ENCODE assay signal across 13 cellular contexts in genomic region chr21:42425603-42425985, GRCh38. TPM values are rescaled to one million over a fixed set of nuclear protein-coding genes. Genes with fewer than 3 reads are reported as not detected.
A peak's percentile ranks its signal among the peaks of the same experiment; 100 is the strongest.
DNase-seq lines count a peak whose midpoint lies in the region; ATAC-seq and TF ChIP-seq lines count a peak whose summit lies in the region.
"Had no signal": no experiment of that assay in that cellular context is flagged by ENCODE, and none has a peak within 500 bp of the region (broad histone marks: within the 10 kb centered on the region; RNA-seq: fewer than 3 reads in every experiment).

No MANE protein-coding gene starts in this region.

- H3K9ac ChIP-seq in neural cell (ENCODE audit: low read length) = no peak overlapping the region
- no peak overlapping the region for H3K9ac ChIP-seq in endodermal cell (ENCODE audit: extremely low read depth, low read length, poor library complexity, severe bottlenecking)

- H3K9me3 ChIP-seq in neural cell (ENCODE audit: low read length) (peaks cover 6% of the 10 kb centered on the region), endodermal cell (ENCODE audit: control insufficient read depth, low read length) (no peaks in the 10 kb centered on the region), tibial artery (no peaks in the 10 kb centered on the region), breast epithelium (no peaks in the 10 kb centered on the region)
- H3K9me3 ChIP-seq: pancreas had no signal

- ATAC-seq in activated T-cell treated with anti-CD3 and anti-CD28 coated beads, Interleukin-2, amount 50 U/mL, for 72 hours (replicated peaks in 1 of 2) = peak; percentile 69 to 74
- ATAC-seq in GM21423 (IDR thresholded peaks at IDR 0.05; ENCODE audit: unreplicated experiment) = peak; percentile 12

- no peaks in the 10 kb centered on the region for H4K20me1 ChIP-seq in neural cell (ENCODE audit: insufficient read depth)

- TF ChIP-seq CTCF in neural cell (IDR thresholded peaks at IDR 0.05; ENCODE audit: poor library complexity, severe bottlenecking) = no peak
- TF ChIP-seq CTCF in endodermal cell (conservative IDR thresholded peaks at IDR 0.05) = no peak
- no peak for TF ChIP-seq CTCF in tibial artery (IDR thresholded peaks at IDR 0.05)
- no peak for TF ChIP-seq CTCF in breast epithelium (IDR thresholded peaks at IDR 0.05)

- TF ChIP-seq RAD21 in neural cell (conservative IDR thresholded peaks at IDR 0.05) = no peak

- H3K79me2 ChIP-seq in neural cell (replicated peaks; ENCODE audit: insufficient read depth, low read length) = no peaks in the 10 kb centered on the region

- H3K4me3 ChIP-seq in neural cell (ENCODE audit: low read length) (no peak overlapping the region), endodermal cell (ENCODE audit: low read length) (no peak overlapping the region), tibial artery (no peak overlapping the region), breast epithelium (no peak overlapping the region)
- H3K4me3 ChIP-seq: pancreas had no signal

- H3F3A ChIP-seq in neural cell (ENCODE audit: insufficient read depth, low read length, poor library complexity, severe bottlenecking) = no peaks in the 10 kb centered on the region

- WGBS in endodermal cell (ENCODE audit: insufficient coverage in 1 of 2, insufficient read length in 1 of 2), 2 experiments = 90 to 100% methylated on average over 1 to 3 of the region's 3 CpGs

- H3K27me3 ChIP-seq in neural cell (ENCODE audit: insufficient read depth, low read depth, low read length) = no peaks in the 10 kb centered on the region
- H3K27me3 ChIP-seq in endodermal cell (ENCODE audit: control insufficient read depth, insufficient read depth, low read length, poor library complexity, severe bottlenecking) = peaks cover 3% of the 10 kb centered on the region
- H3K27me3 ChIP-seq in tibial artery = peaks cover 0 to 44% of the 10 kb centered on the region in 2 donors
- peaks cover 0 to 17% of the 10 kb centered on the region in 2 donors for H3K27me3 ChIP-seq in breast epithelium
- H3K27me3 ChIP-seq: pancreas had no signal

- peak in 1 of 2 donors; percentile 46 for DNase-seq in activated T-cell treated with anti-CD3 and anti-CD28 coated beads, Interleukin-2, amount 50 U/mL, for 72 hours
- no peak for DNase-seq in activated T-cell treated with anti-CD3 and anti-CD28 coated beads for 4 hours
- DNase-seq in endodermal cell = no peak
- no peak for DNase-seq in tibial artery
- DNase-seq in breast epithelium (ENCODE audit: low spot score in 2 of 2) = no peak
- DNase-seq: DMS79, erythroblast, NCI-H1436 treated with DMSO at 0.1 percent for 48 hours, pancreas had no signal

- no peaks in the 10 kb centered on the region for H3K9me2 ChIP-seq in neural cell (ENCODE audit: insufficient read depth, low read length)

- intact Hi-C loops in tibial artery (cut with DNase I; ENCODE audit: low total_unique reads) = no loop called here
- intact Hi-C loops in breast epithelium (cut with DNase I; ENCODE audit: low total_unique reads) = no loop called here

- H3K27ac ChIP-seq in neural cell (ENCODE audit: low read length) (peak overlapping the region; percentile 7), endodermal cell (ENCODE audit: low read depth, low read length) (no peak overlapping the region), tibial artery (no peak overlapping the region), breast epithelium (no peak overlapping the region)
- H3K27ac ChIP-seq: pancreas had no signal

- no peaks in the 10 kb centered on the region for H3K27me3 Mint-ChIP-seq in activated T-cell treated with anti-CD3 and anti-CD28 coated beads, Interleukin-2, amount 50 U/mL, for 72 hours (ENCODE audit: low read depth)
- H3K27me3 Mint-ChIP-seq in T-helper 1 cell treated with Interleukin-12 subunit alpha and Interleukin-12 subunit beta and Interleukin-4 antibody, amounts not matched to agents 30 μg/mL and 1 μg/mL, for 36 hours (ENCODE audit: low read depth) = no peaks in the 10 kb centered on the region
- H3K27me3 Mint-ChIP-seq in endodermal cell (ENCODE audit: insufficient read depth) = peaks cover 14% of the 10 kb centered on the region

- H3K9me3 Mint-ChIP-seq in activated T-cell treated with anti-CD3 and anti-CD28 coated beads, Interleukin-2, amount 50 U/mL, for 72 hours = peaks cover 0 to 1% of the 10 kb centered on the region in 2 donors
- H3K9me3 Mint-ChIP-seq in T-helper 1 cell treated with Interleukin-12 subunit alpha and Interleukin-12 subunit beta and Interleukin-4 antibody, amounts not matched to agents 30 μg/mL and 1 μg/mL, for 36 hours = no peaks in the 10 kb centered on the region
- no peaks in the 10 kb centered on the region for H3K9me3 Mint-ChIP-seq in endodermal cell

- no peaks in the 10 kb centered on the region for H3K4me1 ChIP-seq in endodermal cell (ENCODE audit: control insufficient read depth, insufficient read depth, low read length)
- H3K4me1 ChIP-seq in tibial artery = no peaks in the 10 kb centered on the region
- no peaks in the 10 kb centered on the region for H3K4me1 ChIP-seq in breast epithelium
- H3K4me1 ChIP-seq: pancreas had no signal

- TF ChIP-seq EP300 in neural cell (conservative IDR thresholded peaks at IDR 0.05; ENCODE audit: poor library complexity, severe bottlenecking) = no peak

- peak overlapping the region; percentile 68 for H3K4me3 Mint-ChIP-seq in activated T-cell treated with anti-CD3 and anti-CD28 coated beads, Interleukin-2, amount 50 U/mL, for 72 hours
- peak overlapping the region; percentile 75 for H3K4me3 Mint-ChIP-seq in T-helper 1 cell treated with Interleukin-12 subunit alpha and Interleukin-12 subunit beta and Interleukin-4 antibody, amounts not matched to agents 30 μg/mL and 1 μg/mL, for 36 hours
- no peak overlapping the region for H3K4me3 Mint-ChIP-seq in endodermal cell

- H3K36me3 Mint-ChIP-seq in activated T-cell treated with anti-CD3 and anti-CD28 coated beads, Interleukin-2, amount 50 U/mL, for 72 hours (ENCODE audit: insufficient read depth in 2 of 2) = peaks cover 19 to 45% of the 10 kb centered on the region in 2 donors
- H3K36me3 Mint-ChIP-seq in T-helper 1 cell treated with Interleukin-12 subunit alpha and Interleukin-12 subunit beta and Interleukin-4 antibody, amounts not matched to agents 30 μg/mL and 1 μg/mL, for 36 hours (ENCODE audit: low read depth) = peaks cover 83% of the 10 kb centered on the region
- H3K36me3 Mint-ChIP-seq in endodermal cell (ENCODE audit: low read depth) = no peaks in the 10 kb centered on the region

- H2AFZ ChIP-seq in neural cell (ENCODE audit: low read depth, low read length) = no peak overlapping the region

- no peak for TF ChIP-seq POLR2A in breast epithelium (IDR thresholded peaks at IDR 0.05)

- peak overlapping the region; percentile 38 for H3K27ac Mint-ChIP-seq in activated T-cell treated with anti-CD3 and anti-CD28 coated beads, Interleukin-2, amount 50 U/mL, for 72 hours
- peak overlapping the region; percentile 92 for H3K27ac Mint-ChIP-seq in T-helper 1 cell treated with Interleukin-12 subunit alpha and Interleukin-12 subunit beta and Interleukin-4 antibody, amounts not matched to agents 30 μg/mL and 1 μg/mL, for 36 hours
- no peak overlapping the region for H3K27ac Mint-ChIP-seq in endodermal cell

- H3K36me3 ChIP-seq in neural cell (ENCODE audit: insufficient read depth, low read length) (no peaks in the 10 kb centered on the region), endodermal cell (ENCODE audit: control insufficient read depth, insufficient read depth, low read length) (no peaks in the 10 kb centered on the region), tibial artery (no peaks in the 10 kb centered on the region), breast epithelium (no peaks in the 10 kb centered on the region)
- H3K36me3 ChIP-seq: pancreas had no signal

- H3K4me2 ChIP-seq in neural cell (ENCODE audit: low read length) = no peak overlapping the region

- peaks cover 71% of the 10 kb centered on the region for H3K4me1 Mint-ChIP-seq in activated T-cell treated with anti-CD3 and anti-CD28 coated beads, Interleukin-2, amount 50 U/mL, for 72 hours (ENCODE audit: low read depth)
- peaks cover 60% of the 10 kb centered on the region for H3K4me1 Mint-ChIP-seq in T-helper 1 cell treated with Interleukin-12 subunit alpha and Interleukin-12 subunit beta and Interleukin-4 antibody, amounts not matched to agents 30 μg/mL and 1 μg/mL, for 36 hours (ENCODE audit: low read depth)
- H3K4me1 Mint-ChIP-seq in endodermal cell = no peaks in the 10 kb centered on the region

TF ChIP-seq in neural cell, 6 proteins besides CTCF, POLR2A, EP300 and RAD21 (continues in another document):
- no peak for TF ChIP-seq SMC3 (conservative IDR thresholded peaks at IDR 0.05; ENCODE audit: poor library complexity)
- TF ChIP-seq POLR2AphosphoS5 (IDR thresholded peaks at IDR 0.05) = no peak
- no peak for TF ChIP-seq EZH2 (IDR thresholded peaks at IDR 0.05; ENCODE audit: borderline replicate concordance, insufficient read depth, low read length, poor library complexity, severe bottlenecking)

RNA-seq across cellular contexts. Expression of gene UBASH3A, which starts 21.9 kb away (rescaled TPM):
- total RNA-seq in activated T-cell treated with anti-CD3 and anti-CD28 coated beads, Interleukin-2, amount 50 U/mL, for 72 hours = 10 to 100 TPM; 54.5 to 57.4 TPM
- polyA plus RNA-seq in neural cell = not detected in 2 replicates
- not detected in 2 replicates for polyA minus RNA-seq in neural cell
- total RNA-seq in endodermal cell (not detected), breast epithelium (1 to 10 TPM in 1 of 3 donors, under 1 TPM in 2; 0.32 to 1.5 (median 0.66) TPM)
- polyA plus RNA-seq in endodermal cell (2013, experiment 1 of 2) = not detected
- not detected for polyA plus RNA-seq in endodermal cell (2013, experiment 2 of 2)
- total RNA-seq: lung microvascular endothelial cell had no signal

RNA-seq across cellular contexts. Expression of gene TMPRSS3, which starts 29.7 kb away (rescaled TPM):
- 10 to 100 TPM; 57.1 to 91.9 TPM for total RNA-seq in activated T-cell treated with anti-CD3 and anti-CD28 coated beads, Interleukin-2, amount 50 U/mL, for 72 hours
- polyA plus RNA-seq in neural cell = 0.12 TPM in 1 of 2 replicates, not detected in the other
- not detected in 2 replicates for polyA minus RNA-seq in neural cell
- total RNA-seq in endodermal cell (not detected), breast epithelium (10 to 100 TPM in 1 of 3 donors, 1 to 10 TPM in 1, not detected in 1; 9.2 to 27.2 TPM)
- polyA plus RNA-seq in endodermal cell (2013, experiment 1 of 2) = not detected
- polyA plus RNA-seq in endodermal cell (2013, experiment 2 of 2) = not detected
- total RNA-seq: lung microvascular endothelial cell had no signal

RNA-seq across cellular contexts. Expression of gene TFF1, which starts 59.3 kb away (rescaled TPM):
- total RNA-seq in activated T-cell treated with anti-CD3 and anti-CD28 coated beads, Interleukin-2, amount 50 U/mL, for 72 hours = 1 to 10 TPM in 1 of 2 donors, under 1 TPM in 1; 0.97 to 1.7 TPM
- polyA plus RNA-seq in neural cell = not detected in 2 replicates
- polyA minus RNA-seq in neural cell = not detected in 2 replicates
- total RNA-seq in endodermal cell (1 to 10 TPM; 1.6 to 3.7 TPM), breast epithelium (1 to 10 TPM in 1 of 3 donors, under 1 TPM in 1, not detected in 1; 0.98 to 4.4 TPM)
- polyA plus RNA-seq in endodermal cell (2013, experiment 1 of 2) = 1.5 TPM
- polyA plus RNA-seq in endodermal cell (2013, experiment 2 of 2) = 3.2 TPM
- total RNA-seq: lung microvascular endothelial cell had no signal

Comparison
In these comparisons a context has a peak if more than half of its experiments do, and no peak if none do; other contexts are left out.
1. RNA of gene UBASH3A, which starts 21.9 kb away (total RNA-seq): 54.5 to 57.4 TPM in activated T-cell treated with anti-CD3 and anti-CD28 coated beads, Interleukin-2, amount 50 U/mL, for 72 hours; 0.32 to 1.5 TPM in breast epithelium and not detected in endodermal cell; every median in the first group is over 10 times any median in the second.